Comparison of ENCODE assay signal across 1 cellular context in the genomic region with DNA sequence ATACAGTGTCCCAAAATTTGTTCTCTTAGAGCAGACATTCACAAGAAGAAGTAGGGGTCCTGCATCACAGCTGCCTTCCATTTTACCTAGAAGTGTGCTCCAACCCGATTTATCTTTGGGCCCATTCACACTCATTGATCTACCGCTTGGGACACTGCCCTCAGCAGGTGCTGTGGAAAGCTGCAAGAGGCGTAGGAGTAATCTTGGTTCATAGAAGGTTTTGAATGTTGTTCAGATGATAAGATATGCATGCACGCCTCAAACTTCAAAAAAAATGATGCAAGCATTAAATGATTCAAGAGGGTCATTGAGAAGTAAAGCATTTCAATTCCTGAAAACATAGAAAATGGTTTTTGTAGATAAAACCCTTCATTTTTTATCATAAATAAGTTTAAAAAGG.
TF ChIP-seq lines count a peak whose summit lies in the region.

No MANE protein-coding gene starts in this region.

TF ChIP-seq in GM23338, 12 proteins besides CTCF, POLR2A, EP300 and RAD21 (continued from another document):
- TF ChIP-seq, protein P1, sequence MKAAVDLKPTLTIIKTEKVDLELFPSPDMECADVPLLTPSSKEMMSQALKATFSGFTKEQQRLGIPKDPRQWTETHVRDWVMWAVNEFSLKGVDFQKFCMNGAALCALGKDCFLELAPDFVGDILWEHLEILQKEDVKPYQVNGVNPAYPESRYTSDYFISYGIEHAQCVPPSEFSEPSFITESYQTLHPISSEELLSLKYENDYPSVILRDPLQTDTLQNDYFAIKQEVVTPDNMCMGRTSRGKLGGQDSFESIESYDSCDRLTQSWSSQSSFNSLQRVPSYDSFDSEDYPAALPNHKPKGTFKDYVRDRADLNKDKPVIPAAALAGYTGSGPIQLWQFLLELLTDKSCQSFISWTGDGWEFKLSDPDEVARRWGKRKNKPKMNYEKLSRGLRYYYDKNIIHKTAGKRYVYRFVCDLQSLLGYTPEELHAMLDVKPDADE (IDR thresholded peaks at IDR 0.05), result no peak
- TF ChIP-seq ZNF114 (CRISPR knock-in tag; IDR thresholded peaks at IDR 0.05) (no peak), NANOG (IDR thresholded peaks at IDR 0.05; ENCODE audit: borderline replicate concordance) (no peak)
- TF ChIP-seq, protein P2, sequence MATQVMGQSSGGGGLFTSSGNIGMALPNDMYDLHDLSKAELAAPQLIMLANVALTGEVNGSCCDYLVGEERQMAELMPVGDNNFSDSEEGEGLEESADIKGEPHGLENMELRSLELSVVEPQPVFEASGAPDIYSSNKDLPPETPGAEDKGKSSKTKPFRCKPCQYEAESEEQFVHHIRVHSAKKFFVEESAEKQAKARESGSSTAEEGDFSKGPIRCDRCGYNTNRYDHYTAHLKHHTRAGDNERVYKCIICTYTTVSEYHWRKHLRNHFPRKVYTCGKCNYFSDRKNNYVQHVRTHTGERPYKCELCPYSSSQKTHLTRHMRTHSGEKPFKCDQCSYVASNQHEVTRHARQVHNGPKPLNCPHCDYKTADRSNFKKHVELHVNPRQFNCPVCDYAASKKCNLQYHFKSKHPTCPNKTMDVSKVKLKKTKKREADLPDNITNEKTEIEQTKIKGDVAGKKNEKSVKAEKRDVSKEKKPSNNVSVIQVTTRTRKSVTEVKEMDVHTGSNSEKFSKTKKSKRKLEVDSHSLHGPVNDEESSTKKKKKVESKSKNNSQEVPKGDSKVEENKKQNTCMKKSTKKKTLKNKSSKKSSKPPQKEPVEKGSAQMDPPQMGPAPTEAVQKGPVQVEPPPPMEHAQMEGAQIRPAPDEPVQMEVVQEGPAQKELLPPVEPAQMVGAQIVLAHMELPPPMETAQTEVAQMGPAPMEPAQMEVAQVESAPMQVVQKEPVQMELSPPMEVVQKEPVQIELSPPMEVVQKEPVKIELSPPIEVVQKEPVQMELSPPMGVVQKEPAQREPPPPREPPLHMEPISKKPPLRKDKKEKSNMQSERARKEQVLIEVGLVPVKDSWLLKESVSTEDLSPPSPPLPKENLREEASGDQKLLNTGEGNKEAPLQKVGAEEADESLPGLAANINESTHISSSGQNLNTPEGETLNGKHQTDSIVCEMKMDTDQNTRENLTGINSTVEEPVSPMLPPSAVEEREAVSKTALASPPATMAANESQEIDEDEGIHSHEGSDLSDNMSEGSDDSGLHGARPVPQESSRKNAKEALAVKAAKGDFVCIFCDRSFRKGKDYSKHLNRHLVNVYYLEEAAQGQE (IDR thresholded peaks at IDR 0.05; ENCODE audit: unreplicated experiment), result no peak
